20 cellular contexts compared by ENCODE assay signal in genomic region chr14:75495399-75495798, GRCh38. TPM values are rescaled to one million over a fixed set of nuclear protein-coding genes. Genes with fewer than 3 reads are reported as not detected.
DNase-seq lines count a peak whose midpoint lies in the region; ATAC-seq, FAIRE-seq and TF ChIP-seq lines count a peak whose summit lies in the region.
"Had no signal": no experiment of that assay in that cellular context is flagged by ENCODE, and none has a peak within 500 bp of the region (broad histone marks: within the 10 kb centered on the region; RNA-seq: fewer than 3 reads in every experiment).

No MANE protein-coding gene starts in this region.

- no peaks in the 10 kb centered on the region for H3K27me3 Mint-ChIP-seq in activated CD4-positive, alpha-beta T cell treated with anti-CD3 and anti-CD28 coated beads, Interleukin-2, amount 10 ng/mL, durations not matched to agents 24 days and 14 days
- no peaks in the 10 kb centered on the region for H3K27me3 Mint-ChIP-seq in activated CD4-positive, alpha-beta T cell treated with anti-CD3 and anti-CD28 coated beads, Interleukin-2, amount 10 ng/mL, durations not matched to agents 7 days and 5 days
- no peaks in the 10 kb centered on the region for H3K27me3 Mint-ChIP-seq in activated B cell treated with CpG ODN at 0.5 μM for 24 hours

- H3K36me3 Mint-ChIP-seq in activated CD4-positive, alpha-beta T cell treated with anti-CD3 and anti-CD28 coated beads, Interleukin-2, amount 10 ng/mL, durations not matched to agents 24 days and 14 days (ENCODE audit: low read depth): no peaks in the 10 kb centered on the region
- H3K36me3 Mint-ChIP-seq in activated CD4-positive, alpha-beta T cell treated with anti-CD3 and anti-CD28 coated beads, Interleukin-2, amount 10 ng/mL, durations not matched to agents 7 days and 5 days (ENCODE audit: low read depth): no peaks in the 10 kb centered on the region
- H3K36me3 Mint-ChIP-seq in activated B cell treated with CpG ODN at 0.5 μM for 24 hours (ENCODE audit: low read depth): no peaks in the 10 kb centered on the region
- H3K36me3 Mint-ChIP-seq: IgD-negative memory B cell had no signal

- no peaks in the 10 kb centered on the region for H3K9me3 Mint-ChIP-seq in activated CD4-positive, alpha-beta T cell treated with anti-CD3 and anti-CD28 coated beads, Interleukin-2, amount 10 ng/mL, durations not matched to agents 24 days and 14 days
- H3K9me3 Mint-ChIP-seq in activated CD4-positive, alpha-beta T cell treated with anti-CD3 and anti-CD28 coated beads, Interleukin-2, amount 10 ng/mL, durations not matched to agents 7 days and 5 days: peaks cover 6% of the 10 kb centered on the region
- no peaks in the 10 kb centered on the region for H3K9me3 Mint-ChIP-seq in activated B cell treated with CpG ODN at 0.5 μM for 24 hours
- H3K9me3 Mint-ChIP-seq: H9, IgD-negative memory B cell had no signal

- intact Hi-C loops in activated CD4-positive, alpha-beta T cell treated with anti-CD3 and anti-CD28 coated beads, Interleukin-2, amount 10 ng/mL, durations not matched to agents 24 days and 14 days (cut with micrococcal nuclease): loop anchor here (5.0 kb wide), 1 partner anchor 68 kb away; the partner anchor contains the start of gene JDP2
- intact Hi-C loops in activated B cell treated with CpG ODN at 0.5 μM for 24 hours (cut with micrococcal nuclease): no loop called here

- no peak for DNase-seq in activated CD4-positive, alpha-beta T cell treated with anti-CD3 and anti-CD28 coated beads, Interleukin-2, amount 10 ng/mL, durations not matched to agents 24 days and 14 days
- DNase-seq in activated CD4-positive, alpha-beta T cell treated with anti-CD3 and anti-CD28 coated beads, Interleukin-2, amount 10 ng/mL, durations not matched to agents 7 days and 5 days: no peak
- DNase-seq in GM18507 (ENCODE audit: extremely low spot score, insufficient read length, low read depth) (no peak), activated B cell treated with CpG ODN at 0.5 μM for 24 hours (no peak), left lobe of liver (ENCODE audit: low spot score) (no peak), iPS-NIHi11 (ENCODE audit: low spot score) (no peak)
- DNase-seq: DND-41, H9, NCI-H187, NCI-H748 treated with DMSO at 0.1 percent for 48 hours had no signal

- H2AFZ ChIP-seq in parathyroid adenoma: peak overlapping the region; percentile 39

- POLR2A ChIA-PET in activated CD4-positive, alpha-beta T cell treated with anti-CD3 and anti-CD28 coated beads, Interleukin-2, amount 10 ng/mL, durations not matched to agents 7 days and 5 days (lab: Charles Lee): interaction anchor here (0.7 kb wide), 1 partner anchor 194 kb away, joined by 3 read pairs; no protein-coding TSS in a partner anchor
- POLR2A ChIA-PET in activated B cell treated with CpG ODN at 0.5 μM for 24 hours (lab: Charles Lee): interaction anchor here (0.6 to 10.1 kb wide), 9 partner anchors 13 to 431 kb away, joined by 3 to 132 read pairs (median 4); partner anchors contain the start of gene ACYP1

- CTCF ChIA-PET in activated CD4-positive, alpha-beta T cell treated with anti-CD3 and anti-CD28 coated beads, Interleukin-2, amount 10 ng/mL, durations not matched to agents 7 days and 5 days (lab: Charles Lee): interaction anchor here (0.6 to 2.2 kb wide), 6 partner anchors 14 to 184 kb away, joined by 3 to 12 read pairs (median 4); no protein-coding TSS in a partner anchor
- CTCF ChIA-PET in activated B cell treated with CpG ODN at 0.5 μM for 24 hours (lab: Charles Lee): interaction anchor here (1.0 to 1.2 kb wide), 4 partner anchors 10 to 82 kb away, joined by 3 to 4 read pairs (median 3); no protein-coding TSS in a partner anchor

- H3K4me1 Mint-ChIP-seq in activated CD4-positive, alpha-beta T cell treated with anti-CD3 and anti-CD28 coated beads, Interleukin-2, amount 10 ng/mL, durations not matched to agents 24 days and 14 days: peaks cover 51% of the 10 kb centered on the region
- peaks cover 47% of the 10 kb centered on the region for H3K4me1 Mint-ChIP-seq in activated CD4-positive, alpha-beta T cell treated with anti-CD3 and anti-CD28 coated beads, Interleukin-2, amount 10 ng/mL, durations not matched to agents 7 days and 5 days
- peaks cover 68% of the 10 kb centered on the region for H3K4me1 Mint-ChIP-seq in activated B cell treated with CpG ODN at 0.5 μM for 24 hours
- H3K4me1 Mint-ChIP-seq: H9 had no signal

- H3K27me3 ChIP-seq in parathyroid adenoma (ENCODE audit: control insufficient read depth, insufficient read depth, low read length): no peaks in the 10 kb centered on the region
- H3K27me3 ChIP-seq: SJCRH30 had no signal

- peak overlapping the region; percentile 78 for H3K27ac ChIP-seq in parathyroid adenoma
- H3K27ac ChIP-seq: HL-60, RWPE1, SJCRH30 had no signal

- H3K4me3 Mint-ChIP-seq in activated CD4-positive, alpha-beta T cell treated with anti-CD3 and anti-CD28 coated beads, Interleukin-2, amount 10 ng/mL, durations not matched to agents 24 days and 14 days: no peak overlapping the region
- H3K4me3 Mint-ChIP-seq in activated CD4-positive, alpha-beta T cell treated with anti-CD3 and anti-CD28 coated beads, Interleukin-2, amount 10 ng/mL, durations not matched to agents 7 days and 5 days: no peak overlapping the region
- no peak overlapping the region for H3K4me3 Mint-ChIP-seq in activated B cell treated with CpG ODN at 0.5 μM for 24 hours
- H3K4me3 Mint-ChIP-seq: H9 had no signal

- peak overlapping the region; percentile 48 for H3K4me2 ChIP-seq in parathyroid adenoma (ENCODE audit: low read length)

- FAIRE-seq in GM18507 (lab: Jason Lieb, UNC): peak; percentile 69
- FAIRE-seq: G401.6 had no signal

- TF ChIP-seq CTCF in activated B cell treated with CpG ODN at 0.5 μM for 24 hours (IDR thresholded peaks at IDR 0.05) (no peak), parathyroid adenoma (IDR thresholded peaks at IDR 0.05) (no peak)

- H3K79me2 ChIP-seq in parathyroid adenoma: no peaks in the 10 kb centered on the region

- ATAC-seq in activated B cell treated with CpG ODN at 0.5 μM for 24 hours (ENCODE audit: low read depth) (no peak), HG03045 (IDR thresholded peaks at IDR 0.05; ENCODE audit: unreplicated experiment) (no peak), left lobe of liver (no peak)
- ATAC-seq: PC-3 had no signal

- H3K36me3 ChIP-seq in parathyroid adenoma (ENCODE audit: control insufficient read depth, insufficient read depth, low read length): no peaks in the 10 kb centered on the region
- H3K36me3 ChIP-seq: SJCRH30 had no signal

- no peak overlapping the region for H3K9ac ChIP-seq in parathyroid adenoma

- no peaks in the 10 kb centered on the region for H3K9me3 ChIP-seq in parathyroid adenoma (ENCODE audit: control insufficient read depth, low read length)
- H3K9me3 ChIP-seq: SJCRH30 had no signal

- peaks cover 35% of the 10 kb centered on the region for H3K4me1 ChIP-seq in parathyroid adenoma

- H3K4me3 ChIP-seq in parathyroid adenoma (ENCODE audit: low read depth, low read length): no peak overlapping the region
- H3K4me3 ChIP-seq: SJCRH30 had no signal

- peak overlapping the region; percentile 32 for H3K27ac Mint-ChIP-seq in activated CD4-positive, alpha-beta T cell treated with anti-CD3 and anti-CD28 coated beads, Interleukin-2, amount 10 ng/mL, durations not matched to agents 24 days and 14 days
- no peak overlapping the region for H3K27ac Mint-ChIP-seq in activated CD4-positive, alpha-beta T cell treated with anti-CD3 and anti-CD28 coated beads, Interleukin-2, amount 10 ng/mL, durations not matched to agents 7 days and 5 days
- H3K27ac Mint-ChIP-seq in activated B cell treated with CpG ODN at 0.5 μM for 24 hours: peak overlapping the region; percentile 15
- H3K27ac Mint-ChIP-seq: H9, IgD-negative memory B cell had no signal

RNA-seq across cellular contexts. Expression of gene BATF, which starts 26.9 kb away (rescaled TPM):
- 175 and 178 TPM in 2 replicates for total RNA-seq in activated CD4-positive, alpha-beta T cell treated with anti-CD3 and anti-CD28 coated beads, Interleukin-2, amount 10 ng/mL, durations not matched to agents 24 days and 14 days
- 10 to 100 TPM; 39.4 to 41.0 TPM for total RNA-seq in activated CD4-positive, alpha-beta T cell treated with anti-CD3 and anti-CD28 coated beads, Interleukin-2, amount 10 ng/mL, durations not matched to agents 7 days and 5 days
- 160 and 171 TPM in 2 replicates for total RNA-seq in activated B cell treated with CpG ODN at 0.5 μM for 24 hours
- 1.4 TPM for total RNA-seq in left lobe of liver
- total RNA-seq: A172, H9, NCI-H460, PC-3, SJCRH30 had no signal

Comparison
In these comparisons a context has a peak if more than half of its experiments do, and no peak if none do; other contexts are left out.
1. RNA of gene BATF, which starts 26.9 kb away (total RNA-seq): 175 to 178 TPM in activated CD4-positive, alpha-beta T cell treated with anti-CD3 and anti-CD28 coated beads, Interleukin-2, amount 10 ng/mL, durations not matched to agents 24 days and 14 days, 160 to 171 TPM in activated B cell treated with CpG ODN at 0.5 μM for 24 hours and 39.4 to 41.0 TPM in activated CD4-positive, alpha-beta T cell treated with anti-CD3 and anti-CD28 coated beads, Interleukin-2, amount 10 ng/mL, durations not matched to agents 7 days and 5 days; 1.4 TPM in left lobe of liver (single experiment); every median in the first group is over 10 times any median in the second.